In the genomic region with DNA sequence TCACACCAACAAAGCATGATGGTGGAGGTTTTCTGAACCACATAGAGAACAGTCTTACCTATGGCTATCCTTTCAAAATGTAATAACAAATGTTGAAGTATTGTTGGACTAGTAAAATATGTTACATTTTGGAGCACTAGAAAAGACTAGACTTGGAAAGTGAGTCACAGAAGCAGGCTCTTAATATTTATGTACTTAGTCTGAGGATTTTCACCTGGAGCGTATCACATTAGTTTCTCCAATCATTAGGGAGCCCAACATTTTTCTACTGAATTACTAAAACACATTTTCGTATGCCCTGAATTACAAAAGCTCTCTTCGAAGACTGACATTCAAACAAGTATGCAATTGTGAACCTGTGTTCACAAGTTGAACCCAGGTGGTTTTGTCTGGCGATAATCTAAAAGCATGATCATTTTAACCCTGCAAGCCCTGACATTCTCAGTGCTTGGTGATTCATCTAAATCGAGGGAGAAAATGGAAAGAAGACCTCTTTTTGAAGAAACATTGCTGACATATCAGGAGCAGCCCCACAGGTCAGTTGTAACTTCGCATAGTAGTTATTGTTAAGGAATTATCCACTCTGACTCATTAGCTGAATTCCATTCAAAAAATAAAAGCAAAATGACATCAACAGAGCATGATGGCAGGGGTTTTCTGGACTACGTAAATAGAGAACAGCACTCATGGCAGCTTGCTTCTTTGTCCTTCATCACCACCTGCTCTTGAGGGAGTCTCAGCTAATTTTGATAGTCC, we compare ENCODE assay signal across 28 cellular contexts.
DNase-seq lines count a peak whose midpoint lies in the region; ATAC-seq, FAIRE-seq and TF ChIP-seq lines count a peak whose summit lies in the region.
"Had no signal": no experiment of that assay in that cellular context is flagged by ENCODE, and none has a peak within 500 bp of the region (broad histone marks: within the 10 kb centered on the region; RNA-seq: fewer than 3 reads in every experiment).

No MANE protein-coding gene starts in this region.

- no peak for TF ChIP-seq EP300 in H1 (IDR thresholded peaks at IDR 0.05; ENCODE audit: borderline replicate concordance in 1 of 2, low read depth in 2 of 2, low read length in 2 of 2)

- no peak for TF ChIP-seq POLR2A in H1 (IDR thresholded peaks at IDR 0.05; ENCODE audit: control extremely low read depth in 1 of 2, low read depth in 2 of 2, low read length in 2 of 2)

- TF ChIP-seq CTCF in RWPE1 (conservative IDR thresholded peaks at IDR 0.05; ENCODE audit: low read depth) = no peak
- no peak for TF ChIP-seq CTCF in H1 (IDR thresholded peaks at IDR 0.05; ENCODE audit: control extremely low read depth in 1 of 3, insufficient read depth in 1 of 3, low read depth in 1 of 3, low read length in 3 of 3)

- H3K9ac ChIP-seq in H1 (replicated peaks in 1 of 4; ENCODE audit: extremely low read depth in 1 of 4, low read depth in 3 of 4, low read length in 3 of 4) = no peak overlapping the region
- H3K9ac ChIP-seq: BLaER1 treated with 17β-estradiol and CSF1 and Interleukin-3, amounts not matched to agents 10 nM and 100 nM had no signal

- no peaks in the 10 kb centered on the region for H4K20me1 ChIP-seq in H1 (replicated peaks in 1 of 2; ENCODE audit: control insufficient read depth in 1 of 2, insufficient read depth in 2 of 2, low read length in 2 of 2)
- H4K20me1 ChIP-seq: BLaER1 treated with 17β-estradiol and CSF1 and Interleukin-3, amounts not matched to agents 10 nM and 100 nM had no signal

- CTCF ChIA-PET in RWPE1 (lab: Yijun Ruan, JAX) (no interaction called here), H1 (lab: Charles Lee; ENCODE audit: partially characterized antibody) (interaction anchor here (1.2 kb wide), 1 partner anchor 77 kb away, joined by 3 read pairs; no protein-coding TSS in a partner anchor)

- no peak for TF ChIP-seq RAD21 in H1 (IDR thresholded peaks at IDR 0.05 in 1 of 2, conservative IDR thresholded peaks at IDR 0.05 in 1 of 2; ENCODE audit: low read depth in 2 of 2, low read length in 2 of 2)

- no peaks in the 10 kb centered on the region for H3K36me3 ChIP-seq in H1 (ENCODE audit: control insufficient read depth in 2 of 4, insufficient read depth in 4 of 4, low read length in 3 of 4)
- H3K36me3 ChIP-seq: BLaER1 treated with 17β-estradiol and CSF1 and Interleukin-3, amounts not matched to agents 10 nM and 100 nM; MG63; neutrophil; right lobe of liver; SJCRH30; upper lobe of right lung had no signal

- peaks cover 0 to 6% (median 3%) of the 10 kb centered on the region in 4 experiments; a peak in 4 of 7 replicates for H3K4me1 ChIP-seq in H1 (replicated peaks in 1 of 4; ENCODE audit: control insufficient read depth in 3 of 4, insufficient read depth in 4 of 4, low read length in 3 of 4)
- H3K4me1 ChIP-seq: BLaER1 treated with 17β-estradiol and CSF1 and Interleukin-3, amounts not matched to agents 10 nM and 100 nM; upper lobe of right lung had no signal

- POLR2A ChIA-PET in RWPE1 (lab: Yijun Ruan, JAX; ENCODE audit: low non-redundant PET) (no interaction called here), H1 (lab: Charles Lee; ENCODE audit: partially characterized antibody) (no interaction called here)

- peak overlapping the region; percentile 48; the same call in 1 of the 2 replicates for H2AFZ ChIP-seq in H1 (ENCODE audit: low read length)

- no peak overlapping the region for H4K5ac ChIP-seq in H1 (ENCODE audit: insufficient read length, low read depth, low read length)

- H3K4ac ChIP-seq in H1 (replicated peaks; ENCODE audit: insufficient read length, low read depth, low read length) = no peak overlapping the region

- no peaks in the 10 kb centered on the region for H3K23me2 ChIP-seq in H1 (ENCODE audit: low read depth, low read length)

- H3K79me2 ChIP-seq in H1 (ENCODE audit: control insufficient read depth in 1 of 2, insufficient read depth in 2 of 2, low read length in 2 of 2) = no peaks in the 10 kb centered on the region

- peak overlapping the region; percentile 48; the same call in 1 of the 2 replicates for H3K18ac ChIP-seq in H1 (ENCODE audit: extremely low read depth, low read length)

- no peak overlapping the region for H3K56ac ChIP-seq in H1 (replicated peaks; ENCODE audit: insufficient read length, low read depth, low read length)

- no peak overlapping the region for H2BK12ac ChIP-seq in H1 (ENCODE audit: low read depth, low read length)

- H3K9me3 ChIP-seq in H1 (ENCODE audit: insufficient read depth in 2 of 2, low read depth in 1 of 2, low read length in 1 of 2) = no peaks in the 10 kb centered on the region; a peak in 1 of 4 replicates
- H3K9me3 ChIP-seq: BLaER1 treated with 17β-estradiol and CSF1 and Interleukin-3, amounts not matched to agents 10 nM and 100 nM; MG63; neutrophil; right lobe of liver; SJCRH30; upper lobe of right lung had no signal

- no peak overlapping the region for H2AK5ac ChIP-seq in H1 (ENCODE audit: low read depth, low read length)

- H2BK20ac ChIP-seq in H1 (ENCODE audit: low read length) = no peak overlapping the region; the same call in 1 of the 2 replicates

- ATAC-seq in GM21381 (IDR thresholded peaks at IDR 0.05; ENCODE audit: unreplicated experiment) = no peak
- no peak for ATAC-seq in HG02840 (IDR thresholded peaks at IDR 0.05; ENCODE audit: low FRiP score, unreplicated experiment)
- ATAC-seq: activated CD8-positive, alpha-beta T cell treated with anti-CD3 and anti-CD28 coated beads for 36 hours; activated naive CD4-positive, alpha-beta T cell treated with anti-CD3 and anti-CD28 coated beads, Interleukin-2, amount 50 U/mL, for 72 hours; K562; left cardiac atrium; right lobe of liver; stimulated activated naive B cell treated with anti-CD40 and anti-IgM and Interleukin-4, amounts not matched to agents 10 μg/mL and 1 μg/mL and 100 μg/mL, for 72 hours; upper lobe of right lung had no signal

- no peak overlapping the region for H3K4me2 ChIP-seq in H1 (ENCODE audit: insufficient read depth in 1 of 2, low read depth in 2 of 2, low read length in 2 of 2)
- H3K4me2 ChIP-seq: BLaER1 treated with 17β-estradiol and CSF1 and Interleukin-3, amounts not matched to agents 10 nM and 100 nM had no signal

- no peak overlapping the region for H2BK15ac ChIP-seq in H1 (ENCODE audit: low read length)

- H4K8ac ChIP-seq in H1 (ENCODE audit: extremely low read depth, insufficient read depth, low read length) = no peak overlapping the region

- DNase-seq in ELR (ENCODE audit: low read depth) (peak; percentile 49), RWPE1 (ENCODE audit: low spot score) (peak; percentile 20), H1 (ENCODE audit: low read depth in 1 of 2, low spot score in 2 of 2) (no peak), lung microvascular endothelial cell (ENCODE audit: low read depth in 2 of 2) (peak; percentile 3 to 21), SW 1271 (lab: John Stamatoyannopoulos, UW) (no peak), NCI-H774 (lab: John Stamatoyannopoulos, UW) (no peak)
- DNase-seq: activated CD4-positive, CD25-positive, alpha-beta regulatory T cell treated with anti-CD3 and anti-CD28 coated beads, Interleukin-2, amount 50 U/mL, for 72 hours; activated CD8-positive, alpha-beta T cell treated with anti-CD3 and anti-CD28 coated beads for 36 hours; central memory CD4-positive, alpha-beta T cell; H9; left cardiac atrium; MG63; NCI-H2029; NCI-H2227 treated with DMSO at 0.1 percent for 48 hours; right lobe of liver; SJCRH30; stimulated activated CD4-positive, alpha-beta T cell treated with anti-CD3 and anti-CD28 coated beads, Interleukin-15, amount 100 ng/mL, for 24 hours; stimulated activated naive B cell treated with anti-CD40 and anti-IgM and Interleukin-4, amounts not matched to agents 10 μg/mL and 1 μg/mL and 100 μg/mL, for 72 hours; upper lobe of right lung had no signal

- peak overlapping the region; percentile 15; the same call in 1 of the 2 replicates for H2BK5ac ChIP-seq in H1 (ENCODE audit: low read depth, low read length)

- FAIRE-seq in H1 (lab: Jason Lieb, UNC) = no peak
- FAIRE-seq: D721Med, endometrium, K562, RCC 7860 had no signal

- H3K4me3 ChIP-seq in H1 (ENCODE audit: extremely low read depth in 1 of 4, insufficient read depth in 2 of 4, low read depth in 3 of 4, low read length in 4 of 4) = no peak overlapping the region
- H3K4me3 ChIP-seq: BLaER1 treated with 17β-estradiol and CSF1 and Interleukin-3, amounts not matched to agents 10 nM and 100 nM; K562; MG63; right lobe of liver; SJCRH30; upper lobe of right lung had no signal

- no peak overlapping the region for H3K23ac ChIP-seq in H1 (ENCODE audit: insufficient read length)

- H2BK120ac ChIP-seq in H1 (replicated peaks; ENCODE audit: low read depth, low read length) = no peak overlapping the region

- no peaks in the 10 kb centered on the region for H3K27me3 ChIP-seq in H1 (replicated peaks in 1 of 4; ENCODE audit: control insufficient read depth in 3 of 4, extremely low read depth in 1 of 4, insufficient read depth in 3 of 4, low read length in 3 of 4)
- H3K27me3 ChIP-seq: BLaER1 treated with 17β-estradiol and CSF1 and Interleukin-3, amounts not matched to agents 10 nM and 100 nM; MG63; neutrophil; right lobe of liver; SJCRH30; upper lobe of right lung had no signal

- WGBS in H1 (ENCODE audit: extremely low coverage in 1 of 2, insufficient coverage in 1 of 2, insufficient read length in 1 of 2, insufficient replicate concordance in 2 of 2, low coverage in 1 of 2, low lambda C conversion rate in 2 of 2, missing lambda C conversion rate in 1 of 2), 2 experiments = 84% methylated on average over 7 of the region's 7 CpGs; no CpG with 5 or more reads in 1 of the 2 experiments

- no peak overlapping the region for H3K27ac ChIP-seq in RWPE1
- H3K27ac ChIP-seq in H1 (ENCODE audit: low read depth, low read length) = no peak overlapping the region
- H3K27ac ChIP-seq: BLaER1 treated with 17β-estradiol and CSF1 and Interleukin-3, amounts not matched to agents 10 nM and 100 nM; neutrophil; right lobe of liver; SJCRH30; upper lobe of right lung had no signal

- H3K14ac ChIP-seq in H1 (ENCODE audit: insufficient read length) = no peak overlapping the region

- H4K91ac ChIP-seq in H1 (replicated peaks; ENCODE audit: insufficient read length, low read length) = no peak overlapping the region

- H3K79me1 ChIP-seq in H1 (ENCODE audit: low read depth, low read length) = no peaks in the 10 kb centered on the region

TF ChIP-seq in H1, 55 proteins besides CTCF, POLR2A, EP300 and RAD21 (continues in another document):
- TF ChIP-seq GABPA (IDR thresholded peaks at IDR 0.05; ENCODE audit: borderline replicate concordance, insufficient read depth, low read length) (no peak), BCL11A (IDR thresholded peaks at IDR 0.05; ENCODE audit: low read depth in 2 of 2, low read length in 2 of 2) (no peak), CEBPB (IDR thresholded peaks at IDR 0.05; ENCODE audit: low read depth, low read length) (no peak), TEAD4 (IDR thresholded peaks at IDR 0.05; ENCODE audit: low read depth, low read length) (no peak), RFX5 (IDR thresholded peaks at IDR 0.05; ENCODE audit: borderline replicate concordance, low read depth, low read length) (no peak), NRF1 (IDR thresholded peaks at IDR 0.05; ENCODE audit: low read depth, low read length) (no peak)

Comparison
In these comparisons a context has a peak if more than half of its experiments do, and no peak if none do; other contexts are left out.
1. DNase-seq: peak in ELR (single experiment), RWPE1 (single experiment) and lung microvascular endothelial cell (2 of 2); none in H1 (0 of 2), SW 1271 (0 of 2) and NCI-H774 (single experiment).